Comparison of ENCODE assay signal across 24 cellular contexts in genomic region chr2:9291866-9292265, GRCh38.
"Had no signal": no experiment of that assay in that cellular context is flagged by ENCODE, and none has a peak within 500 bp of the region (broad histone marks: within the 10 kb centered on the region; RNA-seq: fewer than 3 reads in every experiment).

No MANE protein-coding gene starts in this region.

- H3K9me3 ChIP-seq: esophagus muscularis mucosa, gastrocnemius medialis, heart right ventricle, psoas muscle, stomach, thoracic aorta, transverse colon had no signal

- DNase-seq: cortex of kidney; dorsolateral prefrontal cortex; effector memory CD4-positive, alpha-beta T cell; gastrocnemius medialis; heart right ventricle; hypothalamus; kidney glomerular epithelial cell; psoas muscle; retina; small intestine; stimulated activated CD4-positive, alpha-beta T cell treated with anti-CD3 and anti-CD28 coated beads, Interleukin-12 subunit alpha, Interleukin-12 subunit beta, amount 100 ng/mL, for 4 hours; stimulated activated naive CD4-positive, alpha-beta T cell; stomach; substantia nigra; transverse colon had no signal

- H2AFZ ChIP-seq: parathyroid adenoma had no signal

- H3K4me3 Mint-ChIP-seq: mesothelial cell of epicardium; natural killer cell treated with Interleukin-12 subunit alpha and Interleukin-12 subunit beta and Interleukin-15 and Interleukin-18, amount 100 ng/mL, for 72 hours had no signal

- H3K27ac Mint-ChIP-seq: mesothelial cell of epicardium; natural killer cell treated with Interleukin-12 subunit alpha and Interleukin-12 subunit beta and Interleukin-15 and Interleukin-18, amount 100 ng/mL, for 72 hours had no signal

- H3K36me3 ChIP-seq: gastrocnemius medialis, stomach, thoracic aorta, transverse colon had no signal

- FAIRE-seq: endometrium, islet of Langerhans, small intestine had no signal

- H3K27ac ChIP-seq: dorsolateral prefrontal cortex, epithelial cell of prostate, esophagus muscularis mucosa, gastrocnemius medialis, heart right ventricle, parathyroid adenoma, psoas muscle, stomach, thoracic aorta, transverse colon had no signal

- H3K36me3 Mint-ChIP-seq: natural killer cell treated with Interleukin-12 subunit alpha and Interleukin-12 subunit beta and Interleukin-15 and Interleukin-18, amount 100 ng/mL, for 72 hours had no signal

- H3K4me1 ChIP-seq: parathyroid adenoma, psoas muscle had no signal

- H3K27me3 ChIP-seq: dorsolateral prefrontal cortex, esophagus muscularis mucosa, gastrocnemius medialis, heart right ventricle, stomach, transverse colon had no signal

- ATAC-seq: gastrocnemius medialis; heart right ventricle; natural killer cell treated with Interleukin-12 subunit alpha and Interleukin-12 subunit beta and Interleukin-15 and Interleukin-18, amount 100 ng/mL, for 72 hours; psoas muscle; sciatic nerve had no signal

- H3K9me3 Mint-ChIP-seq: mesothelial cell of epicardium; natural killer cell treated with Interleukin-12 subunit alpha and Interleukin-12 subunit beta and Interleukin-15 and Interleukin-18, amount 100 ng/mL, for 72 hours had no signal

- H3K9ac ChIP-seq: parathyroid adenoma had no signal

- H3K4me3 ChIP-seq: dorsolateral prefrontal cortex, esophagus muscularis mucosa, gastrocnemius medialis, heart right ventricle, psoas muscle, stomach, thoracic aorta, transverse colon had no signal
